ENCODE assay signal across 11 cellular contexts in the genomic region with DNA sequence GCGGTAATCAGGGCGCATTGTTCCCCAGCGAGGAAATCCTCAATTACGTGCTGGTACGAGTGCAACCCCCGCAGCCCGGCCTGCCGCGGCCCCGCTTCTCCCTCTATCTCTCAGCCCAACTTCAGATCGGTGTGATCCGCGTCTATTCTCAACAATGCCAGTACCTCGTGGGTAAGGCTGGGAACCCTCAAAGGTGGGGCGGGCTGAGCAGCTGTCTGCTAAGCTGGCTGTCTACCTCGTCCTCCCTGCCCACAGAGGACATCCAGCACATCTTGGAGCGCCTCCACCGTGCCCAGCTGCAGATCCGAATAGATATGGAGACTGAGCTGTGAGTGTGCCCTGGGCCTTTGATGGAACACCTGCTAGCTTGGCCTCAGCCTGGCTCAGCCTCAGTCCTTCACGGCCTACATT. TPM values are rescaled to one million over a fixed set of nuclear protein-coding genes. Genes with fewer than 3 reads are reported as not detected.
A peak's percentile ranks its signal among the peaks of the same experiment; 100 is the strongest.
DNase-seq lines count a peak whose midpoint lies in the region; ATAC-seq, FAIRE-seq and TF ChIP-seq lines count a peak whose summit lies in the region.
"Had no signal": no experiment of that assay in that cellular context is flagged by ENCODE, and none has a peak within 500 bp of the region (broad histone marks: within the 10 kb centered on the region; RNA-seq: fewer than 3 reads in every experiment).

No MANE protein-coding gene starts in this region.

- TF ChIP-seq CTCF in GM12878 (IDR thresholded peaks at IDR 0.05 in 2 of 3, conservative IDR thresholded peaks at IDR 0.05 in 1 of 3; ENCODE audit: control insufficient read depth in 2 of 3, extremely low read depth in 1 of 3, insufficient read depth in 1 of 3, low read depth in 3 of 3, low read length in 3 of 3) = no peak

- SMC1A ChIA-PET in GM12878 (lab: Charles Lee; ENCODE audit: uncharacterized antibody, unreplicated experiment) = interaction anchor here (1.0 kb wide), 1 partner anchor 11 kb away, joined by 3 read pairs; the partner anchor contains the start of gene IRF9

- peak; percentile 42 for TF ChIP-seq POLR2A in GM12878 (IDR thresholded peaks at IDR 0.05; ENCODE audit: low read depth, low read length)

- H3K27ac Mint-ChIP-seq in naive B cell = peak overlapping the region in 3 of 6 donors; percentile 70 to 87 (median 82)

- H3K4me2 ChIP-seq in BLaER1 (peak overlapping the region; percentile 90; the same call in 1 of the 2 replicates), GM12878 (ENCODE audit: control insufficient read depth, insufficient read depth) (peak overlapping the region; percentile 68)

- H3K4me3 ChIP-seq in BLaER1 (no peak overlapping the region), GM08714 (ENCODE audit: low read length) (peak overlapping the region; percentile 65; the same call in 1 of the 2 replicates), GM12878 (peak overlapping the region; percentile 62)

- WGBS in GM12878 (ENCODE audit: insufficient coverage, insufficient replicate concordance, low lambda C conversion rate, missing lambda C conversion rate) = 87% methylated on average over 20 of the region's 20 CpGs

- H3K9me3 Mint-ChIP-seq in naive B cell = no peaks in the 10 kb centered on the region

- H3K4me1 ChIP-seq in BLaER1 (peaks cover 24% of the 10 kb centered on the region), GM12878 (ENCODE audit: control insufficient read depth, insufficient read depth, low read length) (no peaks in the 10 kb centered on the region)

- POLR2A ChIA-PET in GM12878 (lab: Charles Lee) = interaction anchor here (0.6 to 2.8 kb wide), 4 partner anchors 12 to 56 kb away, joined by 3 to 11 read pairs (median 8); partner anchors contain the start of genes IPO4, IRF9 and RNF31

- in situ Hi-C loops in GM12878 (cut with MboI) = no loop called here

- TF ChIP-seq EP300 in GM12878 (IDR thresholded peaks at IDR 0.05; ENCODE audit: borderline replicate concordance in 1 of 2, control insufficient read depth in 1 of 2, low read depth in 2 of 2, low read length in 2 of 2) = no peak

- ATAC-seq in GM12878 = no peak
- ATAC-seq in naive B cell (ENCODE audit: low read depth in 2 of 2) = no peak
- no peak for ATAC-seq in HG03139 (IDR thresholded peaks at IDR 0.05; ENCODE audit: unreplicated experiment)
- no peak for ATAC-seq in GM19351 (IDR thresholded peaks at IDR 0.05; ENCODE audit: unreplicated experiment)

- no peak overlapping the region for H3K9ac ChIP-seq in BLaER1
- H3K9ac ChIP-seq in GM12878 (ENCODE audit: control insufficient read depth, insufficient read depth, low read length) = peak overlapping the region; percentile 69; the same call in 1 of the 2 replicates

- no peak for FAIRE-seq in GM12878 (lab: Jason Lieb, UNC)
- no peak for FAIRE-seq in HTR-8/SVneo (lab: Jason Lieb, UNC)

- intact Hi-C loops in GM12878 (cut with micrococcal nuclease; ENCODE audit: unreplicated experiment) = no loop called here

- H3K27me3 ChIP-seq in BLaER1 = peaks cover 25% of the 10 kb centered on the region
- H3K27me3 ChIP-seq in GM12878 (replicated peaks in 1 of 2; ENCODE audit: control insufficient read depth in 2 of 2, insufficient read depth in 2 of 2, low read length in 1 of 2) = no peaks in the 10 kb centered on the region

- H3K36me3 ChIP-seq in BLaER1 (peaks cover 30% of the 10 kb centered on the region), GM12878 (ENCODE audit: control insufficient read depth in 2 of 2, insufficient read depth in 2 of 2, low read length in 1 of 2) (peaks cover 4 to 6% of the 10 kb centered on the region in 2 experiments; a peak in 3 of 4 replicates)

- no peak for DNase-seq in GM12878 (ENCODE audit: low read depth, low spot score)
- DNase-seq in naive B cell = no peak
- no peak for DNase-seq in NCI-H2081 (lab: John Stamatoyannopoulos, UW)
- no peak for DNase-seq in HTR-8/SVneo (ENCODE audit: insufficient read length, low spot score)
- DNase-seq: activated T-cell treated with anti-CD3 and anti-CD28 coated beads for 4 hours; effector CD8-positive, alpha-beta T cell; NCI-H2029 treated with DMSO at 0.1 percent for 48 hours had no signal

- no peak overlapping the region for H3K27ac ChIP-seq in BLaER1
- H3K27ac ChIP-seq in GM12878 (ENCODE audit: control insufficient read depth, insufficient read depth) = no peak overlapping the region; the same call in 1 of the 2 replicates

- BruUV-seq in GM12878 (replicated peaks; lab: Mats Ljungman, UMichigan) = no TSS peak

- no peak for TF ChIP-seq RAD21 in GM12878 (IDR thresholded peaks at IDR 0.05; ENCODE audit: insufficient read depth, low read depth, low read length)

- H4K20me1 ChIP-seq in BLaER1 (no peaks in the 10 kb centered on the region), GM12878 (ENCODE audit: control insufficient read depth, insufficient read depth) (no peaks in the 10 kb centered on the region)

- H3K4me3 Mint-ChIP-seq in naive B cell = peak overlapping the region; percentile 37 to 94 (median 76)

- peaks cover 6 to 12% of the 10 kb centered on the region in 2 donors for H3K36me3 Mint-ChIP-seq in naive B cell

- H3K27me3 Mint-ChIP-seq in naive B cell = no peaks in the 10 kb centered on the region

- peaks cover 21 to 34% (median 21%) of the 10 kb centered on the region in 3 donors for H3K4me1 Mint-ChIP-seq in naive B cell

- H3K9me3 ChIP-seq in BLaER1 = no peaks in the 10 kb centered on the region
- H3K9me3 ChIP-seq in GM12878 (replicated peaks; ENCODE audit: control insufficient read depth, insufficient read depth, low read length) = no peaks in the 10 kb centered on the region

- H2AFZ ChIP-seq in GM12878 (ENCODE audit: control insufficient read depth, low read depth, low read length) = no peak overlapping the region

- CTCF ChIA-PET in GM12878 (lab: Yijun Ruan, JAX) = interaction anchor here (0.7 to 1.5 kb wide), 4 partner anchors 12 to 98 kb away, joined by 3 to 4 read pairs (median 3); partner anchors contain the start of genes IRF9 and MDP1

- RAD21 ChIA-PET in GM12878 (lab: Charles Lee; ENCODE audit: unreplicated experiment) = no interaction called here

- peaks cover 6% of the 10 kb centered on the region for H3K79me2 ChIP-seq in GM12878 (ENCODE audit: control insufficient read depth, insufficient read depth, low read length)

RNA-seq across cellular contexts. Expression of gene REC8, which starts 1.0 kb away (rescaled TPM):
- 37.9 and 43.0 TPM in 2 replicates for total RNA-seq in GM12878 (2013; cell fraction: nucleolus; rRNA removed)
- 24.8 and 28.0 TPM in 2 replicates for total RNA-seq in GM12878 (2014; rRNA removed)
- 12.3 and 13.1 TPM in 2 replicates for total RNA-seq in GM12878 (2014; rRNA removed; fragmentation: Illumina TruSeq; extraction: Trizol)
- 68.3 and 76.9 TPM in 2 replicates for total RNA-seq in GM12878 (2021)
- polyA plus RNA-seq in GM12878 (2011; ENCODE audit: low read depth) = 62.4 TPM
- polyA plus RNA-seq in GM12878 (2011; rRNA removed) = 7.6 and 11.2 TPM in 2 replicates
- polyA plus RNA-seq in GM12878 (2011; cell fraction: cytosol; rRNA removed) = 7.0 and 7.3 TPM in 2 replicates
- 129 and 145 TPM in 2 replicates for polyA plus RNA-seq in GM12878 (2011; cell fraction: nucleus; rRNA removed)
- polyA plus RNA-seq in GM12878 (2012) = 45.5 and 78.2 TPM in 2 replicates
- polyA plus RNA-seq in GM12878 (2014; fragmentation: Illumina TruSeq; extraction: Trizol) = 19.7 and 30.3 TPM in 2 replicates
- polyA plus RNA-seq in GM12878 (2014; fragmentation: Nextera tagmentation; extraction: Ambion mirVana) = 1 to 10 TPM; 4.2 to 9.6 TPM
- 53.1 and 62.7 TPM in 2 replicates for polyA plus RNA-seq in GM12878 (2014; rRNA removed)
- polyA plus RNA-seq in GM12878 (2016; fragmentation: Nextera tagmentation; extraction: Ambion mirVana) = 10 to 100 TPM; 50.3 to 50.5 TPM
- 4.3 and 9.2 TPM in 2 replicates for polyA minus RNA-seq in GM12878 (2011; rRNA and poly(A)+ RNA removed)
- 1.7 and 10.0 TPM in 2 replicates for polyA minus RNA-seq in GM12878 (2011; cell fraction: cytosol; rRNA and poly(A)+ RNA removed)
- 21.2 and 29.4 TPM in 2 replicates for polyA minus RNA-seq in GM12878 (2011; cell fraction: nucleus; rRNA and poly(A)+ RNA removed)
- polyA plus RNA-seq in naive B cell (ENCODE audit: low read depth in 6 of 6) = 1 to 10 TPM; 3.6 to 9.6 (median 6.9) TPM

RNA-seq across cellular contexts. Expression of gene IRF9, which starts 11.8 kb away (rescaled TPM):
- total RNA-seq in GM12878 (2013; cell fraction: nucleolus; rRNA removed) = 255 and 261 TPM in 2 replicates
- total RNA-seq in GM12878 (2014; rRNA removed) = 141 and 151 TPM in 2 replicates
- total RNA-seq in GM12878 (2014; rRNA removed; fragmentation: Illumina TruSeq; extraction: Trizol) = 121 and 124 TPM in 2 replicates
- 146 and 161 TPM in 2 replicates for total RNA-seq in GM12878 (2021)
- 154 TPM for polyA plus RNA-seq in GM12878 (2011; ENCODE audit: low read depth)
- polyA plus RNA-seq in GM12878 (2011; rRNA removed) = 210 and 234 TPM in 2 replicates
- 205 and 219 TPM in 2 replicates for polyA plus RNA-seq in GM12878 (2011; cell fraction: cytosol; rRNA removed)
- polyA plus RNA-seq in GM12878 (2011; cell fraction: nucleus; rRNA removed) = 650 and 948 TPM in 2 replicates
- polyA plus RNA-seq in GM12878 (2012) = 168 and 212 TPM in 2 replicates
- polyA plus RNA-seq in GM12878 (2014; fragmentation: Illumina TruSeq; extraction: Trizol) = 140 and 192 TPM in 2 replicates
- polyA plus RNA-seq in GM12878 (2014; fragmentation: Nextera tagmentation; extraction: Ambion mirVana) = 10 to 100 TPM; 47.6 to 58.7 TPM
- polyA plus RNA-seq in GM12878 (2014; rRNA removed) = 184 and 187 TPM in 2 replicates
- 100 to 1,000 TPM; 172 to 180 TPM for polyA plus RNA-seq in GM12878 (2016; fragmentation: Nextera tagmentation; extraction: Ambion mirVana)
- 228 and 269 TPM in 2 replicates for polyA minus RNA-seq in GM12878 (2011; rRNA and poly(A)+ RNA removed)
- polyA minus RNA-seq in GM12878 (2011; cell fraction: cytosol; rRNA and poly(A)+ RNA removed) = 74.4 and 101 TPM in 2 replicates
- polyA minus RNA-seq in GM12878 (2011; cell fraction: nucleus; rRNA and poly(A)+ RNA removed) = 134 and 217 TPM in 2 replicates
- polyA plus RNA-seq in naive B cell (ENCODE audit: low read depth in 6 of 6) = 100 to 1,000 TPM in 3 of 6 donors, 10 to 100 TPM in 3; 86.7 to 140 (median 97.2) TPM

RNA-seq across cellular contexts. Expression of gene IPO4, which starts 15.7 kb away (rescaled TPM):
- 54.2 and 59.3 TPM in 2 replicates for total RNA-seq in GM12878 (2013; cell fraction: nucleolus; rRNA removed)
- total RNA-seq in GM12878 (2014; rRNA removed) = 77.1 and 139 TPM in 2 replicates
- 21.8 and 23.0 TPM in 2 replicates for total RNA-seq in GM12878 (2014; rRNA removed; fragmentation: Illumina TruSeq; extraction: Trizol)
- 88.9 and 113 TPM in 2 replicates for total RNA-seq in GM12878 (2021)
- 17.0 TPM for polyA plus RNA-seq in GM12878 (2011; ENCODE audit: low read depth)
- polyA plus RNA-seq in GM12878 (2011; rRNA removed) = 6.6 and 12.6 TPM in 2 replicates
- polyA plus RNA-seq in GM12878 (2011; cell fraction: cytosol; rRNA removed) = 24.6 and 25.9 TPM in 2 replicates
- 115 and 166 TPM in 2 replicates for polyA plus RNA-seq in GM12878 (2011; cell fraction: nucleus; rRNA removed)
- 28.3 and 30.4 TPM in 2 replicates for polyA plus RNA-seq in GM12878 (2012)
- polyA plus RNA-seq in GM12878 (2014; fragmentation: Illumina TruSeq; extraction: Trizol) = 15.5 and 30.7 TPM in 2 replicates
- polyA plus RNA-seq in GM12878 (2014; fragmentation: Nextera tagmentation; extraction: Ambion mirVana) = 10 to 100 TPM in 1 of 2 experiments, 1 to 10 TPM in 1; 7.8 to 10.3 TPM
- 44.5 and 72.1 TPM in 2 replicates for polyA plus RNA-seq in GM12878 (2014; rRNA removed)
- polyA plus RNA-seq in GM12878 (2016; fragmentation: Nextera tagmentation; extraction: Ambion mirVana) = 100 to 1,000 TPM in 1 of 2 experiments, 10 to 100 TPM in 1; 92.1 to 104 TPM
- polyA minus RNA-seq in GM12878 (2011; rRNA and poly(A)+ RNA removed) = 27.1 and 30.7 TPM in 2 replicates
- polyA minus RNA-seq in GM12878 (2011; cell fraction: cytosol; rRNA and poly(A)+ RNA removed) = 19.9 and 21.7 TPM in 2 replicates
- polyA minus RNA-seq in GM12878 (2011; cell fraction: nucleus; rRNA and poly(A)+ RNA removed) = 74.0 and 145 TPM in 2 replicates
- 10 to 100 TPM in 5 of 6 donors, 1 to 10 TPM in 1; 5.4 to 19.0 (median 12.6) TPM for polyA plus RNA-seq in naive B cell (ENCODE audit: low read depth in 6 of 6)

RNA-seq across cellular contexts. Expression of gene TM9SF1, which starts 22.4 kb away (rescaled TPM):
- total RNA-seq in GM12878 (2013; cell fraction: nucleolus; rRNA removed) = 33.3 and 34.0 TPM in 2 replicates
- total RNA-seq in GM12878 (2014; rRNA removed) = 20.2 and 22.7 TPM in 2 replicates
- 10.4 and 12.1 TPM in 2 replicates for total RNA-seq in GM12878 (2014; rRNA removed; fragmentation: Illumina TruSeq; extraction: Trizol)
- 19.7 and 23.9 TPM in 2 replicates for total RNA-seq in GM12878 (2021)
- polyA plus RNA-seq in GM12878 (2011; ENCODE audit: low read depth) = 22.1 TPM
- 4.3 and 11.7 TPM in 2 replicates for polyA plus RNA-seq in GM12878 (2011; rRNA removed)
- polyA plus RNA-seq in GM12878 (2011; cell fraction: cytosol; rRNA removed) = 22.2 and 26.0 TPM in 2 replicates
- polyA plus RNA-seq in GM12878 (2011; cell fraction: nucleus; rRNA removed) = 15.8 and 15.9 TPM in 2 replicates
- polyA plus RNA-seq in GM12878 (2012) = 19.1 and 25.4 TPM in 2 replicates
- 11.1 and 14.0 TPM in 2 replicates for polyA plus RNA-seq in GM12878 (2014; fragmentation: Illumina TruSeq; extraction: Trizol)
- 1 to 10 TPM; 7.2 to 9.8 TPM for polyA plus RNA-seq in GM12878 (2014; fragmentation: Nextera tagmentation; extraction: Ambion mirVana)
- polyA plus RNA-seq in GM12878 (2014; rRNA removed) = 20.7 and 21.2 TPM in 2 replicates
- 10 to 100 TPM; 38.7 to 39.2 TPM for polyA plus RNA-seq in GM12878 (2016; fragmentation: Nextera tagmentation; extraction: Ambion mirVana)
- polyA minus RNA-seq in GM12878 (2011; rRNA and poly(A)+ RNA removed) = 12.4 and 16.2 TPM in 2 replicates
- polyA minus RNA-seq in GM12878 (2011; cell fraction: cytosol; rRNA and poly(A)+ RNA removed) = 4.9 and 5.2 TPM in 2 replicates
- 8.1 and 11.1 TPM in 2 replicates for polyA minus RNA-seq in GM12878 (2011; cell fraction: nucleus; rRNA and poly(A)+ RNA removed)
- 10 to 100 TPM; 34.5 to 43.9 (median 37.0) TPM for polyA plus RNA-seq in naive B cell (ENCODE audit: low read depth in 6 of 6)

RNA-seq across cellular contexts. Expression of gene RNF31, which starts 25.6 kb away (rescaled TPM):
- 123 and 142 TPM in 2 replicates for total RNA-seq in GM12878 (2013; cell fraction: nucleolus; rRNA removed)
- total RNA-seq in GM12878 (2014; rRNA removed) (69.5 and 73.5 TPM in 2 replicates), GM12878 (2014; rRNA removed; fragmentation: Illumina TruSeq; extraction: Trizol) (27.2 and 29.6 TPM in 2 replicates), GM12878 (2021) (87.0 and 92.7 TPM in 2 replicates)
- 31.8 TPM for polyA plus RNA-seq in GM12878 (2011; ENCODE audit: low read depth)
- polyA plus RNA-seq in GM12878 (2011; rRNA removed) (12.3 and 20.8 TPM in 2 replicates), GM12878 (2014; fragmentation: Illumina TruSeq; extraction: Trizol) (29.8 and 47.1 TPM in 2 replicates), GM12878 (2014; fragmentation: Nextera tagmentation; extraction: Ambion mirVana) (10 to 100 TPM in 1 of 2 experiments, 1 to 10 TPM in 1; 8.5 to 19.0 TPM), GM12878 (2014; rRNA removed) (61.8 and 66.7 TPM in 2 replicates), GM12878 (2016; fragmentation: Nextera tagmentation; extraction: Ambion mirVana) (10 to 100 TPM; 56.9 to 72.7 TPM), naive B cell (ENCODE audit: low read depth in 6 of 6) (10 to 100 TPM; 21.0 to 47.2 (median 32.1) TPM)
- polyA plus RNA-seq in GM12878 (2011; cell fraction: cytosol; rRNA removed) = 23.5 and 29.2 TPM in 2 replicates
- polyA plus RNA-seq in GM12878 (2011; cell fraction: nucleus; rRNA removed) = 104 and 183 TPM in 2 replicates
- polyA plus RNA-seq in GM12878 (2012) = 52.3 and 84.3 TPM in 2 replicates
- 52.4 and 72.1 TPM in 2 replicates for polyA minus RNA-seq in GM12878 (2011; rRNA and poly(A)+ RNA removed)
- 15.9 and 20.8 TPM in 2 replicates for polyA minus RNA-seq in GM12878 (2011; cell fraction: cytosol; rRNA and poly(A)+ RNA removed)
- 63.3 and 133 TPM in 2 replicates for polyA minus RNA-seq in GM12878 (2011; cell fraction: nucleus; rRNA and poly(A)+ RNA removed)
